1 cellular context compared by ENCODE assay signal in the genomic region with DNA sequence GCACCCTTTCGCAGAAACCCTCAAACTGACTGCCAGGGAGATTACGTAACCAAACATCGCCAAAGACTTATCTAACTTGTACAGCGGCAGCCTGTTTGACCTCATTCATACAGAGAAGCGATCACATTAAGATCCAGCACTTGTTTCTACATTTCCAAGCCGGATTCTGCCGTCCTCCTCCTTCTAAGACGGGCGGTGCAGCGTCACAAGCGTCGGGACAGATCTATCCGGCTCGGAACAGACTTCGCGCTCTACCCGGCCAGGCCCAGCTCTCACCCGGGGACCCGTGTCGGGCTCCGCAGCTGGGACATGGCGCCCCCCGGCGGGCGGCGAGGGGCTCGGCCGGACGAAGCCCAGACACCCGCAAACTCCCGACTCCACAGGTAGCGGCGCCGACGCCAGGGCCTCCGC.
TF ChIP-seq lines count a peak whose summit lies in the region.

No MANE protein-coding gene starts in this region.

TF ChIP-seq in GM12878, 131 proteins besides CTCF, POLR2A, EP300 and RAD21 (continues in another document):
- no peak for TF ChIP-seq MTA2 (IDR thresholded peaks at IDR 0.05; ENCODE audit: low read depth)
- TF ChIP-seq, protein P1, sequence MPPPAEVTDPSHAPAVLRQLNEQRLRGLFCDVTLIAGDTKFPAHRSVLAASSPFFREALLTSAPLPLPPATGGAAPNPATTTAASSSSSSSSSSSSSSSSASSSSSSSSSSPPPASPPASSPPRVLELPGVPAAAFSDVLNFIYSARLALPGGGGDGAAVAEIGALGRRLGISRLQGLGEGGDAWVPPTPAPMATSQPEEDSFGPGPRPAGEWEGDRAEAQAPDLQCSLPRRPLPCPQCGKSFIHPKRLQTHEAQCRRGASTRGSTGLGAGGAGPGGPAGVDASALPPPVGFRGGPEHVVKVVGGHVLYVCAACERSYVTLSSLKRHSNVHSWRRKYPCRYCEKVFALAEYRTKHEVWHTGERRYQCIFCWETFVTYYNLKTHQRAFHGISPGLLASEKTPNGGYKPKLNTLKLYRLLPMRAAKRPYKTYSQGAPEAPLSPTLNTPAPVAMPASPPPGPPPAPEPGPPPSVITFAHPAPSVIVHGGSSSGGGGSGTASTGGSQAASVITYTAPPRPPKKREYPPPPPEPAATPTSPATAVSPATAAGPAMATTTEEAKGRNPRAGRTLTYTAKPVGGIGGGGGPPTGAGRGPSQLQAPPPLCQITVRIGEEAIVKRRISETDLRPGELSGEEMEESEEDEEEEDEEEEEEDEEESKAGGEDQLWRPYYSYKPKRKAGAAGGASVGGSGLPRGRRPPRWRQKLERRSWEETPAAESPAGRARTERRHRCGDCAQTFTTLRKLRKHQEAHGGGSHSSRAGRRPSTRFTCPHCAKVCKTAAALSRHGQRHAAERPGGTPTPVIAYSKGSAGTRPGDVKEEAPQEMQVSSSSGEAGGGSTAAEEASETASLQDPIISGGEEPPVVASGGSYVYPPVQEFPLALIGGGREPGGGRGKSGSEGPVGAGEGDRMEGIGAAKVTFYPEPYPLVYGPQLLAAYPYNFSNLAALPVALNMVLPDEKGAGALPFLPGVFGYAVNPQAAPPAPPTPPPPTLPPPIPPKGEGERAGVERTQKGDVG (CRISPR knock-in tag; IDR thresholded peaks at IDR 0.05), result 0 out of 2 replicates have a peak, but pooled peaks have one; percentile 17
- TF ChIP-seq, protein P2, sequence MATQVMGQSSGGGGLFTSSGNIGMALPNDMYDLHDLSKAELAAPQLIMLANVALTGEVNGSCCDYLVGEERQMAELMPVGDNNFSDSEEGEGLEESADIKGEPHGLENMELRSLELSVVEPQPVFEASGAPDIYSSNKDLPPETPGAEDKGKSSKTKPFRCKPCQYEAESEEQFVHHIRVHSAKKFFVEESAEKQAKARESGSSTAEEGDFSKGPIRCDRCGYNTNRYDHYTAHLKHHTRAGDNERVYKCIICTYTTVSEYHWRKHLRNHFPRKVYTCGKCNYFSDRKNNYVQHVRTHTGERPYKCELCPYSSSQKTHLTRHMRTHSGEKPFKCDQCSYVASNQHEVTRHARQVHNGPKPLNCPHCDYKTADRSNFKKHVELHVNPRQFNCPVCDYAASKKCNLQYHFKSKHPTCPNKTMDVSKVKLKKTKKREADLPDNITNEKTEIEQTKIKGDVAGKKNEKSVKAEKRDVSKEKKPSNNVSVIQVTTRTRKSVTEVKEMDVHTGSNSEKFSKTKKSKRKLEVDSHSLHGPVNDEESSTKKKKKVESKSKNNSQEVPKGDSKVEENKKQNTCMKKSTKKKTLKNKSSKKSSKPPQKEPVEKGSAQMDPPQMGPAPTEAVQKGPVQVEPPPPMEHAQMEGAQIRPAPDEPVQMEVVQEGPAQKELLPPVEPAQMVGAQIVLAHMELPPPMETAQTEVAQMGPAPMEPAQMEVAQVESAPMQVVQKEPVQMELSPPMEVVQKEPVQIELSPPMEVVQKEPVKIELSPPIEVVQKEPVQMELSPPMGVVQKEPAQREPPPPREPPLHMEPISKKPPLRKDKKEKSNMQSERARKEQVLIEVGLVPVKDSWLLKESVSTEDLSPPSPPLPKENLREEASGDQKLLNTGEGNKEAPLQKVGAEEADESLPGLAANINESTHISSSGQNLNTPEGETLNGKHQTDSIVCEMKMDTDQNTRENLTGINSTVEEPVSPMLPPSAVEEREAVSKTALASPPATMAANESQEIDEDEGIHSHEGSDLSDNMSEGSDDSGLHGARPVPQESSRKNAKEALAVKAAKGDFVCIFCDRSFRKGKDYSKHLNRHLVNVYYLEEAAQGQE (IDR thresholded peaks at IDR 0.05; ENCODE audit: low read depth, low read length), result no peak
- TF ChIP-seq, protein P3, sequence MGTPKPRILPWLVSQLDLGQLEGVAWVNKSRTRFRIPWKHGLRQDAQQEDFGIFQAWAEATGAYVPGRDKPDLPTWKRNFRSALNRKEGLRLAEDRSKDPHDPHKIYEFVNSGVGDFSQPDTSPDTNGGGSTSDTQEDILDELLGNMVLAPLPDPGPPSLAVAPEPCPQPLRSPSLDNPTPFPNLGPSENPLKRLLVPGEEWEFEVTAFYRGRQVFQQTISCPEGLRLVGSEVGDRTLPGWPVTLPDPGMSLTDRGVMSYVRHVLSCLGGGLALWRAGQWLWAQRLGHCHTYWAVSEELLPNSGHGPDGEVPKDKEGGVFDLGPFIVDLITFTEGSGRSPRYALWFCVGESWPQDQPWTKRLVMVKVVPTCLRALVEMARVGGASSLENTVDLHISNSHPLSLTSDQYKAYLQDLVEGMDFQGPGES (IDR thresholded peaks at IDR 0.05), result no peak
- TF ChIP-seq LARP7 (IDR thresholded peaks at IDR 0.05), result peak; percentile 98
- 0 out of 2 replicates have a peak, but pooled peaks have one; percentile 67 for TF ChIP-seq MXI1 (IDR thresholded peaks at IDR 0.05; ENCODE audit: low read depth, low read length)
- peak; percentile 78; the same call in 1 of the 2 replicates for TF ChIP-seq SIN3A (IDR thresholded peaks at IDR 0.05; ENCODE audit: low read depth, low read length)
- no peak for TF ChIP-seq BHLHE40 (IDR thresholded peaks at IDR 0.05; ENCODE audit: borderline replicate concordance in 1 of 2, low read depth in 2 of 2, low read length in 1 of 2)
- no peak for TF ChIP-seq JUNB (IDR thresholded peaks at IDR 0.05)
- TF ChIP-seq STAT1 (conservative IDR thresholded peaks at IDR 0.05), result peak; percentile 70; the same call in 1 of the 2 replicates
- 0 out of 2 replicates have a peak, but pooled peaks have one; percentile 0 for TF ChIP-seq MEF2A (IDR thresholded peaks at IDR 0.05; ENCODE audit: insufficient read depth, low read depth, low read length)
- TF ChIP-seq, protein P4, sequence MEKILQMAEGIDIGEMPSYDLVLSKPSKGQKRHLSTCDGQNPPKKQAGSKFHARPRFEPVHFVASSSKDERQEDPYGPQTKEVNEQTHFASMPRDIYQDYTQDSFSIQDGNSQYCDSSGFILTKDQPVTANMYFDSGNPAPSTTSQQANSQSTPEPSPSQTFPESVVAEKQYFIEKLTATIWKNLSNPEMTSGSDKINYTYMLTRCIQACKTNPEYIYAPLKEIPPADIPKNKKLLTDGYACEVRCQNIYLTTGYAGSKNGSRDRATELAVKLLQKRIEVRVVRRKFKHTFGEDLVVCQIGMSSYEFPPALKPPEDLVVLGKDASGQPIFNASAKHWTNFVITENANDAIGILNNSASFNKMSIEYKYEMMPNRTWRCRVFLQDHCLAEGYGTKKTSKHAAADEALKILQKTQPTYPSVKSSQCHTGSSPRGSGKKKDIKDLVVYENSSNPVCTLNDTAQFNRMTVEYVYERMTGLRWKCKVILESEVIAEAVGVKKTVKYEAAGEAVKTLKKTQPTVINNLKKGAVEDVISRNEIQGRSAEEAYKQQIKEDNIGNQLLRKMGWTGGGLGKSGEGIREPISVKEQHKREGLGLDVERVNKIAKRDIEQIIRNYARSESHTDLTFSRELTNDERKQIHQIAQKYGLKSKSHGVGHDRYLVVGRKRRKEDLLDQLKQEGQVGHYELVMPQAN (conservative IDR thresholded peaks at IDR 0.05), result 0 out of 2 replicates have a peak, but pooled peaks have one; percentile 92
- no peak for TF ChIP-seq BMI1 (IDR thresholded peaks at IDR 0.05; ENCODE audit: borderline replicate concordance)
- TF ChIP-seq SREBF2 (IDR thresholded peaks at IDR 0.05; ENCODE audit: low read length), result no peak
- TF ChIP-seq IKZF2 (IDR thresholded peaks at IDR 0.05), result no peak
- TF ChIP-seq NBN (IDR thresholded peaks at IDR 0.05), result peak; percentile 58; the same call in 1 of the 2 replicates
- TF ChIP-seq CEBPB (IDR thresholded peaks at IDR 0.05; ENCODE audit: borderline replicate concordance in 1 of 2, low read depth in 2 of 2, low read length in 2 of 2), result no peak
- TF ChIP-seq ZNF24 (IDR thresholded peaks at IDR 0.05), result peak; percentile 63; the same call in 1 of the 2 replicates
- TF ChIP-seq, protein P5, sequence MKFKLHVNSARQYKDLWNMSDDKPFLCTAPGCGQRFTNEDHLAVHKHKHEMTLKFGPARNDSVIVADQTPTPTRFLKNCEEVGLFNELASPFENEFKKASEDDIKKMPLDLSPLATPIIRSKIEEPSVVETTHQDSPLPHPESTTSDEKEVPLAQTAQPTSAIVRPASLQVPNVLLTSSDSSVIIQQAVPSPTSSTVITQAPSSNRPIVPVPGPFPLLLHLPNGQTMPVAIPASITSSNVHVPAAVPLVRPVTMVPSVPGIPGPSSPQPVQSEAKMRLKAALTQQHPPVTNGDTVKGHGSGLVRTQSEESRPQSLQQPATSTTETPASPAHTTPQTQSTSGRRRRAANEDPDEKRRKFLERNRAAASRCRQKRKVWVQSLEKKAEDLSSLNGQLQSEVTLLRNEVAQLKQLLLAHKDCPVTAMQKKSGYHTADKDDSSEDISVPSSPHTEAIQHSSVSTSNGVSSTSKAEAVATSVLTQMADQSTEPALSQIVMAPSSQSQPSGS (IDR thresholded peaks at IDR 0.05; ENCODE audit: low read length), result peak; percentile 86; the same call in 1 of the 2 replicates
- peak; percentile 15; the same call in 1 of the 2 replicates for TF ChIP-seq TAF1 (IDR thresholded peaks at IDR 0.05; ENCODE audit: borderline replicate concordance, low read depth, low read length)
- 0 out of 4 replicates have a peak, but pooled peaks of 1 of the 2 experiments have one; percentile 13 for TF ChIP-seq SRF (IDR thresholded peaks at IDR 0.05; ENCODE audit: low read depth in 2 of 2, low read length in 2 of 2)
- no peak; the same call in 1 of the 2 replicates for TF ChIP-seq BACH1 (IDR thresholded peaks at IDR 0.05; ENCODE audit: borderline replicate concordance)
- no peak for TF ChIP-seq SREBF1 (IDR thresholded peaks at IDR 0.05; ENCODE audit: low read length)
- TF ChIP-seq, protein P6, sequence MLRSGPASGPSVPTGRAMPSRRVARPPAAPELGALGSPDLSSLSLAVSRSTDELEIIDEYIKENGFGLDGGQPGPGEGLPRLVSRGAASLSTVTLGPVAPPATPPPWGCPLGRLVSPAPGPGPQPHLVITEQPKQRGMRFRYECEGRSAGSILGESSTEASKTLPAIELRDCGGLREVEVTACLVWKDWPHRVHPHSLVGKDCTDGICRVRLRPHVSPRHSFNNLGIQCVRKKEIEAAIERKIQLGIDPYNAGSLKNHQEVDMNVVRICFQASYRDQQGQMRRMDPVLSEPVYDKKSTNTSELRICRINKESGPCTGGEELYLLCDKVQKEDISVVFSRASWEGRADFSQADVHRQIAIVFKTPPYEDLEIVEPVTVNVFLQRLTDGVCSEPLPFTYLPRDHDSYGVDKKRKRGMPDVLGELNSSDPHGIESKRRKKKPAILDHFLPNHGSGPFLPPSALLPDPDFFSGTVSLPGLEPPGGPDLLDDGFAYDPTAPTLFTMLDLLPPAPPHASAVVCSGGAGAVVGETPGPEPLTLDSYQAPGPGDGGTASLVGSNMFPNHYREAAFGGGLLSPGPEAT (IDR thresholded peaks at IDR 0.05; ENCODE audit: low read depth), result peak; percentile 34; the same call in 1 of the 2 replicates
- no peak for TF ChIP-seq EZH2 (IDR thresholded peaks at IDR 0.05; ENCODE audit: borderline replicate concordance, control insufficient read depth, low read depth, low read length)
- TF ChIP-seq SMARCA5 (IDR thresholded peaks at IDR 0.05), result peak; percentile 97
- TF ChIP-seq ASH2L (IDR thresholded peaks at IDR 0.05; ENCODE audit: borderline replicate concordance, low read depth), result peak; percentile 30; the same call in 1 of the 2 replicates
- TF ChIP-seq TARDBP (IDR thresholded peaks at IDR 0.05; ENCODE audit: borderline replicate concordance), result no peak; the same call in none of the 2 replicates
- no peak for TF ChIP-seq PAX8 (IDR thresholded peaks at IDR 0.05)
- peak; percentile 67; the same call in 1 of the 2 replicates for TF ChIP-seq EED (IDR thresholded peaks at IDR 0.05; ENCODE audit: low read depth)
- TF ChIP-seq GATAD2B (conservative IDR thresholded peaks at IDR 0.05; ENCODE audit: low read depth), result 0 out of 2 replicates have a peak, but pooled peaks have one; percentile 86
- TF ChIP-seq, protein P7, sequence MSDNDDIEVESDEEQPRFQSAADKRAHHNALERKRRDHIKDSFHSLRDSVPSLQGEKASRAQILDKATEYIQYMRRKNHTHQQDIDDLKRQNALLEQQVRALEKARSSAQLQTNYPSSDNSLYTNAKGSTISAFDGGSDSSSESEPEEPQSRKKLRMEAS (IDR thresholded peaks at IDR 0.05; ENCODE audit: low read depth, low read length), result 0 out of 2 replicates have a peak, but pooled peaks have one; percentile 18
- TF ChIP-seq TCF3 (IDR thresholded peaks at IDR 0.05; ENCODE audit: borderline replicate concordance, insufficient read depth, low read depth, low read length), result 0 out of 2 replicates have a peak, but pooled peaks have one; percentile 58
- TF ChIP-seq SMAD5 (IDR thresholded peaks at IDR 0.05; ENCODE audit: low read depth), result no peak
- TF ChIP-seq CBX3 (IDR thresholded peaks at IDR 0.05; ENCODE audit: borderline replicate concordance, low read depth), result no peak
- TF ChIP-seq, protein P8, sequence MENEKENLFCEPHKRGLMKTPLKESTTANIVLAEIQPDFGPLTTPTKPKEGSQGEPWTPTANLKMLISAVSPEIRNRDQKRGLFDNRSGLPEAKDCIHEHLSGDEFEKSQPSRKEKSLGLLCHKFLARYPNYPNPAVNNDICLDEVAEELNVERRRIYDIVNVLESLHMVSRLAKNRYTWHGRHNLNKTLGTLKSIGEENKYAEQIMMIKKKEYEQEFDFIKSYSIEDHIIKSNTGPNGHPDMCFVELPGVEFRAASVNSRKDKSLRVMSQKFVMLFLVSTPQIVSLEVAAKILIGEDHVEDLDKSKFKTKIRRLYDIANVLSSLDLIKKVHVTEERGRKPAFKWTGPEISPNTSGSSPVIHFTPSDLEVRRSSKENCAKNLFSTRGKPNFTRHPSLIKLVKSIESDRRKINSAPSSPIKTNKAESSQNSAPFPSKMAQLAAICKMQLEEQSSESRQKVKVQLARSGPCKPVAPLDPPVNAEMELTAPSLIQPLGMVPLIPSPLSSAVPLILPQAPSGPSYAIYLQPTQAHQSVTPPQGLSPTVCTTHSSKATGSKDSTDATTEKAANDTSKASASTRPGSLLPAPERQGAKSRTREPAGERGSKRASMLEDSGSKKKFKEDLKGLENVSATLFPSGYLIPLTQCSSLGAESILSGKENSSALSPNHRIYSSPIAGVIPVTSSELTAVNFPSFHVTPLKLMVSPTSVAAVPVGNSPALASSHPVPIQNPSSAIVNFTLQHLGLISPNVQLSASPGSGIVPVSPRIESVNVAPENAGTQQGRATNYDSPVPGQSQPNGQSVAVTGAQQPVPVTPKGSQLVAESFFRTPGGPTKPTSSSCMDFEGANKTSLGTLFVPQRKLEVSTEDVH (IDR thresholded peaks at IDR 0.05; ENCODE audit: low read depth, partially characterized antibody), result no peak
- TF ChIP-seq CBX5 (IDR thresholded peaks at IDR 0.05; ENCODE audit: low read depth), result peak; percentile 27; the same call in 1 of the 2 replicates
- TF ChIP-seq RBBP5 (conservative IDR thresholded peaks at IDR 0.05), result no peak
- TF ChIP-seq CREM (IDR thresholded peaks at IDR 0.05; ENCODE audit: low read depth), result peak; percentile 54
